ENCODE assay signal across 8 cellular contexts in genomic region chr1:246971322-246971721, GRCh38.
DNase-seq lines count a peak whose midpoint lies in the region; ATAC-seq lines count a peak whose summit lies in the region.

No MANE protein-coding gene starts in this region.

- ATAC-seq in HG03442 (IDR thresholded peaks at IDR 0.05; ENCODE audit: unreplicated experiment), result no peak

- peak; percentile 3 for DNase-seq in NCI-H1092 treated with DMSO at 0.1 percent for 48 hours (lab: John Stamatoyannopoulos, UW)
- no peak for DNase-seq in NCI-H1092 (lab: John Stamatoyannopoulos, UW)
- peak; percentile 57 for DNase-seq in RKO (ENCODE audit: low spot score)
- DNase-seq in amniotic epithelial cell (ENCODE audit: low read depth), result peak; percentile 59
- peak; percentile 40 for DNase-seq in iris pigment epithelial cell (ENCODE audit: low read depth)
- peak; percentile 5 to 38 (median 5) for DNase-seq in stimulated activated CD4-positive, alpha-beta T cell treated with anti-CD3 and anti-CD28 coated beads, TNF-alpha, amount 100 ng/mL, for 24 hours (ENCODE audit: low read depth in 3 of 3)
- DNase-seq in DMS79 (lab: John Stamatoyannopoulos, UW), result no peak

Comparison
In these comparisons a context has a peak if more than half of its experiments do, and no peak if none do; other contexts are left out.
1. DNase-seq: peak in NCI-H1092 treated with DMSO at 0.1 percent for 48 hours (single experiment), RKO (single experiment), amniotic epithelial cell (single experiment), iris pigment epithelial cell (single experiment) and stimulated activated CD4-positive, alpha-beta T cell treated with anti-CD3 and anti-CD28 coated beads, TNF-alpha, amount 100 ng/mL, for 24 hours (3 of 3); none in NCI-H1092 (single experiment) and DMS79 (single experiment).